ENCODE assay signal across 2 cellular contexts in genomic region chr12:93782854-93783253, GRCh38.
TF ChIP-seq lines count a peak whose summit lies in the region.

No MANE protein-coding gene starts in this region.

TF ChIP-seq in IMR-90, 13 proteins besides CTCF, POLR2A, EP300 and RAD21:
- no peak for TF ChIP-seq MAFK (IDR thresholded peaks at IDR 0.05; ENCODE audit: low read depth, low read length)
- no peak for TF ChIP-seq BHLHE40 (IDR thresholded peaks at IDR 0.05; ENCODE audit: low read depth, low read length)
- TF ChIP-seq CEBPB (IDR thresholded peaks at IDR 0.05; ENCODE audit: low read depth, low read length), result no peak
- no peak for TF ChIP-seq CHD1 (IDR thresholded peaks at IDR 0.05; ENCODE audit: low read depth, low read length)
- TF ChIP-seq RFX5 (IDR thresholded peaks at IDR 0.05; ENCODE audit: low read depth, low read length), result no peak
- no peak for TF ChIP-seq NFE2L2 (IDR thresholded peaks at IDR 0.05; ENCODE audit: low read depth, low read length)

TF ChIP-seq in endothelial cell of umbilical vein, 7 proteins besides CTCF, POLR2A, EP300 and RAD21:
- TF ChIP-seq POLR2AphosphoS5 (IDR thresholded peaks at IDR 0.05; ENCODE audit: insufficient read depth, low read depth, low read length), result no peak
